ENCODE assay signal across 8 cellular contexts in genomic region chr17:77419547-77420475, GRCh38.
DNase-seq lines count a peak whose midpoint lies in the region; ATAC-seq and TF ChIP-seq lines count a peak whose summit lies in the region.

No MANE protein-coding gene starts in this region.

- intact Hi-C loops in colonic mucosa (cut with DNase I): no loop called here

- no peaks in the 10 kb centered on the region for H3K9me3 ChIP-seq in colonic mucosa

- TF ChIP-seq CTCF in astrocyte of the spinal cord (IDR thresholded peaks at IDR 0.05; ENCODE audit: low read depth, low read length) (no peak), neural crest cell (conservative IDR thresholded peaks at IDR 0.05) (no peak), colonic mucosa (IDR thresholded peaks at IDR 0.05) (no peak)

- H3K27me3 Mint-ChIP-seq in neural crest cell (ENCODE audit: low read depth): no peaks in the 10 kb centered on the region

- H3K4me1 Mint-ChIP-seq in neural crest cell: peaks cover 49% of the 10 kb centered on the region

- peak overlapping the region; percentile 12 for H3K27ac Mint-ChIP-seq in neural crest cell (ENCODE audit: unreplicated experiment)

- peak; percentile 52 for DNase-seq in EL
- DNase-seq in NCI-H1092 (lab: John Stamatoyannopoulos, UW): peak; percentile 23
- peak; percentile 44 for DNase-seq in astrocyte of the spinal cord (ENCODE audit: low read depth, low spot score)
- no peak for DNase-seq in neural crest cell (ENCODE audit: low read depth, low spot score)
- no peak for DNase-seq in colonic mucosa
- DNase-seq in GF-D8 (lab: John Stamatoyannopoulos, UW): no peak

- H3K9me3 Mint-ChIP-seq in neural crest cell: no peaks in the 10 kb centered on the region

- H3K4me3 ChIP-seq in astrocyte of the spinal cord (ENCODE audit: low read depth, low read length) (no peak overlapping the region), colonic mucosa (no peak overlapping the region)

- no peak overlapping the region for H3K27ac ChIP-seq in colonic mucosa

- no peaks in the 10 kb centered on the region for H3K27me3 ChIP-seq in colonic mucosa

- H3K9ac ChIP-seq in colonic mucosa (ENCODE audit: low read depth in 2 of 2, low read length in 2 of 2): peak overlapping the region in 1 of 2 donors; percentile 2

- H3K36me3 ChIP-seq in colonic mucosa: no peaks in the 10 kb centered on the region

- ATAC-seq in HG03139 (IDR thresholded peaks at IDR 0.05; ENCODE audit: unreplicated experiment) (no peak), GM19467 (IDR thresholded peaks at IDR 0.05; ENCODE audit: unreplicated experiment) (no peak)

- in situ Hi-C loops in astrocyte of the spinal cord (cut with HindIII; ENCODE audit: low sequenced_read_pairs): no loop called here

- peaks cover 10% of the 10 kb centered on the region for H3K4me1 ChIP-seq in colonic mucosa

- H3K36me3 Mint-ChIP-seq in neural crest cell (ENCODE audit: low read depth): no peaks in the 10 kb centered on the region

- H3K4me3 Mint-ChIP-seq in neural crest cell: no peak overlapping the region

Comparison
In these comparisons a context has a peak if more than half of its experiments do, and no peak if none do; other contexts are left out.
1. DNase-seq: peak in EL (single experiment), NCI-H1092 (single experiment) and astrocyte of the spinal cord (single experiment); none in neural crest cell (single experiment), colonic mucosa (single experiment) and GF-D8 (single experiment).